ENCODE assay signal across 10 cellular contexts in genomic region chr6:118558811-118559217, GRCh38. TPM values are rescaled to one million over a fixed set of nuclear protein-coding genes. Genes with fewer than 3 reads are reported as not detected.
DNase-seq lines count a peak whose midpoint lies in the region; ATAC-seq lines count a peak whose summit lies in the region.
"Had no signal": no experiment of that assay in that cellular context is flagged by ENCODE, and none has a peak within 500 bp of the region (broad histone marks: within the 10 kb centered on the region; RNA-seq: fewer than 3 reads in every experiment).

No MANE protein-coding gene starts in this region.

- no peak for DNase-seq in activated T-cell treated with anti-CD3 and anti-CD28 coated beads, Interleukin-2, amount 50 U/mL, for 4 hours
- DNase-seq in activated T-cell treated with anti-CD3 and anti-CD28 coated beads, Interleukin-2, amount 50 U/mL, for 1 hour: no peak
- no peak for DNase-seq in activated T-helper 2 cell treated with anti-CD3 and anti-CD28 coated beads, Interferon-gamma antibody, Interleukin-2, Interleukin-4, amounts not matched to agents 10 μg/mL and 5 μg/mL and 100 μg/mL, durations not matched to agents 14 hours and 24 hours and 36 hours (ENCODE audit: low spot score)
- DNase-seq in stimulated activated effector memory CD8-positive, alpha-beta T cell treated with anti-CD3 and anti-CD28 coated beads, Interleukin-12 subunit alpha, Interleukin-12 subunit beta, amount 100 ng/mL, for 72 hours (ENCODE audit: low spot score in 2 of 2): no peak
- DNase-seq in NCI-H446 treated with DMSO at 0.1 percent for 48 hours (lab: John Stamatoyannopoulos, UW) (no peak), NCI-H226 (no peak)
- DNase-seq: NCI-H2227 treated with DMSO at 0.1 percent for 48 hours, uterus had no signal

- H3K27me3 Mint-ChIP-seq in activated T-cell treated with anti-CD3 and anti-CD28 coated beads, Interleukin-2, amount 50 U/mL, for 4 hours (ENCODE audit: low read depth): no peaks in the 10 kb centered on the region
- no peaks in the 10 kb centered on the region for H3K27me3 Mint-ChIP-seq in activated T-helper 2 cell treated with anti-CD3 and anti-CD28 coated beads, Interferon-gamma antibody, Interleukin-2, Interleukin-4, amounts not matched to agents 10 μg/mL and 5 μg/mL and 100 μg/mL, durations not matched to agents 14 hours and 24 hours and 36 hours (ENCODE audit: low read depth)

- intact Hi-C loops in activated T-helper 2 cell treated with anti-CD3 and anti-CD28 coated beads, Interferon-gamma antibody, Interleukin-2, Interleukin-4, amounts not matched to agents 10 μg/mL and 5 μg/mL and 100 μg/mL, durations not matched to agents 14 hours and 24 hours and 36 hours (cut with micrococcal nuclease): loop anchor here (5.0 kb wide), 3 partner anchors 48 to 333 kb away; partner anchors contain the start of gene ASF1A

- H3K9me3 Mint-ChIP-seq in activated T-cell treated with anti-CD3 and anti-CD28 coated beads, Interleukin-2, amount 50 U/mL, for 4 hours: no peaks in the 10 kb centered on the region
- no peaks in the 10 kb centered on the region for H3K9me3 Mint-ChIP-seq in activated T-helper 2 cell treated with anti-CD3 and anti-CD28 coated beads, Interferon-gamma antibody, Interleukin-2, Interleukin-4, amounts not matched to agents 10 μg/mL and 5 μg/mL and 100 μg/mL, durations not matched to agents 14 hours and 24 hours and 36 hours
- H3K9me3 Mint-ChIP-seq in stimulated activated effector memory CD8-positive, alpha-beta T cell treated with anti-CD3 and anti-CD28 coated beads, Interleukin-12 subunit alpha, Interleukin-12 subunit beta, amount 100 ng/mL, for 72 hours: no peaks in the 10 kb centered on the region

- H3K4me1 Mint-ChIP-seq in activated T-cell treated with anti-CD3 and anti-CD28 coated beads, Interleukin-2, amount 50 U/mL, for 4 hours (ENCODE audit: low read depth): peaks cover 36% of the 10 kb centered on the region
- peaks cover 24% of the 10 kb centered on the region for H3K4me1 Mint-ChIP-seq in activated T-helper 2 cell treated with anti-CD3 and anti-CD28 coated beads, Interferon-gamma antibody, Interleukin-2, Interleukin-4, amounts not matched to agents 10 μg/mL and 5 μg/mL and 100 μg/mL, durations not matched to agents 14 hours and 24 hours and 36 hours (ENCODE audit: low read depth)
- peaks cover 19% of the 10 kb centered on the region for H3K4me1 Mint-ChIP-seq in stimulated activated effector memory CD8-positive, alpha-beta T cell treated with anti-CD3 and anti-CD28 coated beads, Interleukin-12 subunit alpha, Interleukin-12 subunit beta, amount 100 ng/mL, for 72 hours

- peak overlapping the region; percentile 92 for H3K27ac Mint-ChIP-seq in activated T-helper 2 cell treated with anti-CD3 and anti-CD28 coated beads, Interferon-gamma antibody, Interleukin-2, Interleukin-4, amounts not matched to agents 10 μg/mL and 5 μg/mL and 100 μg/mL, durations not matched to agents 14 hours and 24 hours and 36 hours
- peak overlapping the region; percentile 96 for H3K27ac Mint-ChIP-seq in stimulated activated effector memory CD8-positive, alpha-beta T cell treated with anti-CD3 and anti-CD28 coated beads, Interleukin-12 subunit alpha, Interleukin-12 subunit beta, amount 100 ng/mL, for 72 hours

- H3K4me3 Mint-ChIP-seq in activated T-cell treated with anti-CD3 and anti-CD28 coated beads, Interleukin-2, amount 50 U/mL, for 4 hours: peak overlapping the region; percentile 58
- peak overlapping the region; percentile 69 for H3K4me3 Mint-ChIP-seq in activated T-helper 2 cell treated with anti-CD3 and anti-CD28 coated beads, Interferon-gamma antibody, Interleukin-2, Interleukin-4, amounts not matched to agents 10 μg/mL and 5 μg/mL and 100 μg/mL, durations not matched to agents 14 hours and 24 hours and 36 hours (ENCODE audit: low read depth)
- peak overlapping the region; percentile 59 for H3K4me3 Mint-ChIP-seq in stimulated activated effector memory CD8-positive, alpha-beta T cell treated with anti-CD3 and anti-CD28 coated beads, Interleukin-12 subunit alpha, Interleukin-12 subunit beta, amount 100 ng/mL, for 72 hours

- peak; percentile 61 to 66 for ATAC-seq in activated T-cell treated with anti-CD3 and anti-CD28 coated beads, Interleukin-2, amount 50 U/mL, for 4 hours
- ATAC-seq in HG03103 (IDR thresholded peaks at IDR 0.05; ENCODE audit: low read depth, unreplicated experiment) (peak; percentile 74), GM18520 (IDR thresholded peaks at IDR 0.05; ENCODE audit: unreplicated experiment) (no peak)
- peak; percentile 97 for ATAC-seq in stimulated activated effector memory CD8-positive, alpha-beta T cell treated with anti-CD3 and anti-CD28 coated beads, Interleukin-12 subunit alpha, Interleukin-12 subunit beta, amount 100 ng/mL, for 72 hours

- peaks cover 13% of the 10 kb centered on the region for H3K36me3 Mint-ChIP-seq in activated T-cell treated with anti-CD3 and anti-CD28 coated beads, Interleukin-2, amount 50 U/mL, for 4 hours (ENCODE audit: insufficient read depth)
- peaks cover 18% of the 10 kb centered on the region for H3K36me3 Mint-ChIP-seq in activated T-helper 2 cell treated with anti-CD3 and anti-CD28 coated beads, Interferon-gamma antibody, Interleukin-2, Interleukin-4, amounts not matched to agents 10 μg/mL and 5 μg/mL and 100 μg/mL, durations not matched to agents 14 hours and 24 hours and 36 hours (ENCODE audit: low read depth)
- H3K36me3 Mint-ChIP-seq in stimulated activated effector memory CD8-positive, alpha-beta T cell treated with anti-CD3 and anti-CD28 coated beads, Interleukin-12 subunit alpha, Interleukin-12 subunit beta, amount 100 ng/mL, for 72 hours: peaks cover 26% of the 10 kb centered on the region

RNA-seq across cellular contexts. Expression of gene PLN, which starts 10.7 kb away (rescaled TPM):
- total RNA-seq in activated T-cell treated with anti-CD3 and anti-CD28 coated beads, Interleukin-2, amount 50 U/mL, for 4 hours: under 1 TPM in 1 of 3 donors, not detected in 2; 0.16 TPM
- not detected in 2 replicates for total RNA-seq in activated T-helper 2 cell treated with anti-CD3 and anti-CD28 coated beads, Interferon-gamma antibody, Interleukin-2, Interleukin-4, amounts not matched to agents 10 μg/mL and 5 μg/mL and 100 μg/mL, durations not matched to agents 14 hours and 24 hours and 36 hours
